ENCODE assay signal across 18 cellular contexts in the genomic region with DNA sequence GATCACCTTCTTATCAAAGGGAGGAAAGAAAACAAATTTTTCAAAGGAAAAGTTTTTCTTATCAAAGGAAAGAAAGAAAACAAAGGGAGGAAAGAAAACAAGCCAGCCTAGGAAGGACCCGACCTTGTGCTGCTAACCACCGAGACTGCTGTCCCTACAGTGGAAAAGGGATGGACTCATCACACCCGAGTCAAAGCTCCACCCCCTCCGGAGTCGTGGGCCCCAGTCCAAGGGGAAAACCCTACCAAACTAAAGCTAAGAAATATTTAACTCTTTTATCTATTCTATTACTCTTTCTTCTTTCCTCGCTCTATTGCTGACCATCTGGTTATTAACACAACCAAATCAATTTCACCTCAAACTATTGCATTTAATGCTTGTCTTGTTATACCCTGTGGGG. TPM values are rescaled to one million over a fixed set of nuclear protein-coding genes. Genes with fewer than 3 reads are reported as not detected.
DNase-seq lines count a peak whose midpoint lies in the region; TF ChIP-seq lines count a peak whose summit lies in the region.
"Had no signal": no experiment of that assay in that cellular context is flagged by ENCODE, and none has a peak within 500 bp of the region (broad histone marks: within the 10 kb centered on the region; RNA-seq: fewer than 3 reads in every experiment).

No MANE protein-coding gene starts in this region.

- intact Hi-C loops in activated naive CD4-positive, alpha-beta T cell treated with anti-CD3 and anti-CD28 coated beads for 36 hours (cut with micrococcal nuclease) = no loop called here
- intact Hi-C loops in stomach (cut with DNase I; ENCODE audit: low total_unique reads) = no loop called here

- no peaks in the 10 kb centered on the region for H3K36me3 Mint-ChIP-seq in activated naive CD4-positive, alpha-beta T cell treated with anti-CD3 and anti-CD28 coated beads for 36 hours (ENCODE audit: low read depth)
- H3K36me3 Mint-ChIP-seq: activated naive CD4-positive, alpha-beta T cell treated with anti-CD3 and anti-CD28 coated beads, Interleukin-2, amount 50 U/mL, for 72 hours had no signal

- CTCF ChIA-PET in activated naive CD4-positive, alpha-beta T cell treated with anti-CD3 and anti-CD28 coated beads for 36 hours (lab: Charles Lee) = interaction anchor here (0.6 kb wide), 1 partner anchor 18 kb away, joined by 3 read pairs; no protein-coding TSS in a partner anchor

- H3K4me1 ChIP-seq in adipocyte (ENCODE audit: control insufficient read depth, insufficient read depth, low read length) (peaks cover 4% of the 10 kb centered on the region), stomach (peaks cover 6 to 13% (median 7%) of the 10 kb centered on the region in 4 donors)

- peaks cover 7% of the 10 kb centered on the region for H3K27me3 Mint-ChIP-seq in activated naive CD4-positive, alpha-beta T cell treated with anti-CD3 and anti-CD28 coated beads for 36 hours (ENCODE audit: low read depth)

- peak; percentile 37 for DNase-seq in activated naive CD4-positive, alpha-beta T cell treated with anti-CD3 and anti-CD28 coated beads for 36 hours
- DNase-seq in activated naive CD4-positive, alpha-beta T cell (lab: John Stamatoyannopoulos, UW) = no peak
- DNase-seq in adipocyte (ENCODE audit: low read depth) = peak; percentile 20
- peak; percentile 33 for DNase-seq in glomerular visceral epithelial cell (ENCODE audit: extremely low spot score)
- peak; percentile 42 for DNase-seq in stomach
- no peak for DNase-seq in LoVo (ENCODE audit: low spot score)
- no peak for DNase-seq in NCI-H1436 treated with DMSO at 0.1 percent for 48 hours (lab: John Stamatoyannopoulos, UW)
- DNase-seq in cerebellar nuclear complex (lab: John Stamatoyannopoulos, UW) = no peak
- DNase-seq: activated T-cell treated with anti-CD3 and anti-CD28 coated beads, Interleukin-2, amount 50 U/mL, for 48 hours; C1 segment of cervical spinal cord; cortex of kidney; foreskin fibroblast; hippocampal formation; NCI-H524; SIG-M5; T-helper 17 cell had no signal

- H3K27me3 ChIP-seq in adipocyte (replicated peaks; ENCODE audit: control insufficient read depth, insufficient read depth, low read length) (no peaks in the 10 kb centered on the region), stomach (no peaks in the 10 kb centered on the region)
- H3K27me3 ChIP-seq: right atrium auricular region had no signal

- 7 to 14% (median 8%) methylated on average over 6 of the region's 6 CpGs for WGBS in stomach, 5 donors

- no peak overlapping the region for H3K9ac ChIP-seq in adipocyte (ENCODE audit: low read length)

- no peak for TF ChIP-seq POLR2A in stomach (IDR thresholded peaks at IDR 0.05)

- TF ChIP-seq EP300 in stomach (IDR thresholded peaks at IDR 0.05) = no peak

- H3K9me3 Mint-ChIP-seq in activated naive CD4-positive, alpha-beta T cell treated with anti-CD3 and anti-CD28 coated beads for 36 hours = no peaks in the 10 kb centered on the region
- H3K9me3 Mint-ChIP-seq: activated naive CD4-positive, alpha-beta T cell treated with anti-CD3 and anti-CD28 coated beads, Interleukin-2, amount 50 U/mL, for 72 hours had no signal

- no peak overlapping the region for H3K4me3 Mint-ChIP-seq in activated naive CD4-positive, alpha-beta T cell treated with anti-CD3 and anti-CD28 coated beads for 36 hours
- H3K4me3 Mint-ChIP-seq: T-helper 17 cell had no signal

- no peaks in the 10 kb centered on the region for H3K36me3 ChIP-seq in adipocyte (ENCODE audit: control insufficient read depth, insufficient read depth, low read length, severe bottlenecking)
- H3K36me3 ChIP-seq in stomach = no peaks in the 10 kb centered on the region
- H3K36me3 ChIP-seq: right atrium auricular region had no signal

- no peak overlapping the region for H3K4me3 ChIP-seq in adipocyte (ENCODE audit: low read length)
- no peak overlapping the region for H3K4me3 ChIP-seq in stomach
- H3K4me3 ChIP-seq: right atrium auricular region had no signal

- peaks cover 3% of the 10 kb centered on the region for H3K4me1 Mint-ChIP-seq in activated naive CD4-positive, alpha-beta T cell treated with anti-CD3 and anti-CD28 coated beads for 36 hours (ENCODE audit: low read depth)

- TF ChIP-seq CTCF in stomach (IDR thresholded peaks at IDR 0.05) = no peak

- H3K27ac Mint-ChIP-seq in activated naive CD4-positive, alpha-beta T cell treated with anti-CD3 and anti-CD28 coated beads for 36 hours = no peak overlapping the region
- H3K27ac Mint-ChIP-seq: activated naive CD4-positive, alpha-beta T cell treated with anti-CD3 and anti-CD28 coated beads, Interleukin-2, amount 50 U/mL, for 72 hours; T-helper 17 cell had no signal

- no peak overlapping the region for H3K27ac ChIP-seq in stomach
- H3K27ac ChIP-seq: right atrium auricular region had no signal

- H3K9me3 ChIP-seq in adipocyte (ENCODE audit: control insufficient read depth, low read length) (no peaks in the 10 kb centered on the region), stomach (no peaks in the 10 kb centered on the region)
- H3K9me3 ChIP-seq: right atrium auricular region had no signal

RNA-seq across cellular contexts. Expression of a gene that starts 6.1 kb away (rescaled TPM):
- 10 to 100 TPM in 1 of 2 experiments, 1 to 10 TPM in 1; 9.0 to 11.7 TPM for total RNA-seq in activated naive CD4-positive, alpha-beta T cell treated with anti-CD3 and anti-CD28 coated beads for 36 hours
- total RNA-seq in stomach = 100 to 1,000 TPM in 1 of 5 donors, 10 to 100 TPM in 2, 1 to 10 TPM in 2; 2.3 to 122 (median 13.0) TPM
- polyA plus RNA-seq in stomach = 10 to 100 TPM; 11.4 to 17.4 (median 13.4) TPM

Comparison
In these comparisons a context has a peak if more than half of its experiments do, and no peak if none do; other contexts are left out.
1. DNase-seq: peak in activated naive CD4-positive, alpha-beta T cell treated with anti-CD3 and anti-CD28 coated beads for 36 hours (single experiment), adipocyte (single experiment), glomerular visceral epithelial cell (single experiment) and stomach (single experiment); none in activated naive CD4-positive, alpha-beta T cell (0 of 4), LoVo (single experiment), NCI-H1436 treated with DMSO at 0.1 percent for 48 hours (single experiment) and cerebellar nuclear complex (0 of 2).